In the genomic region with DNA sequence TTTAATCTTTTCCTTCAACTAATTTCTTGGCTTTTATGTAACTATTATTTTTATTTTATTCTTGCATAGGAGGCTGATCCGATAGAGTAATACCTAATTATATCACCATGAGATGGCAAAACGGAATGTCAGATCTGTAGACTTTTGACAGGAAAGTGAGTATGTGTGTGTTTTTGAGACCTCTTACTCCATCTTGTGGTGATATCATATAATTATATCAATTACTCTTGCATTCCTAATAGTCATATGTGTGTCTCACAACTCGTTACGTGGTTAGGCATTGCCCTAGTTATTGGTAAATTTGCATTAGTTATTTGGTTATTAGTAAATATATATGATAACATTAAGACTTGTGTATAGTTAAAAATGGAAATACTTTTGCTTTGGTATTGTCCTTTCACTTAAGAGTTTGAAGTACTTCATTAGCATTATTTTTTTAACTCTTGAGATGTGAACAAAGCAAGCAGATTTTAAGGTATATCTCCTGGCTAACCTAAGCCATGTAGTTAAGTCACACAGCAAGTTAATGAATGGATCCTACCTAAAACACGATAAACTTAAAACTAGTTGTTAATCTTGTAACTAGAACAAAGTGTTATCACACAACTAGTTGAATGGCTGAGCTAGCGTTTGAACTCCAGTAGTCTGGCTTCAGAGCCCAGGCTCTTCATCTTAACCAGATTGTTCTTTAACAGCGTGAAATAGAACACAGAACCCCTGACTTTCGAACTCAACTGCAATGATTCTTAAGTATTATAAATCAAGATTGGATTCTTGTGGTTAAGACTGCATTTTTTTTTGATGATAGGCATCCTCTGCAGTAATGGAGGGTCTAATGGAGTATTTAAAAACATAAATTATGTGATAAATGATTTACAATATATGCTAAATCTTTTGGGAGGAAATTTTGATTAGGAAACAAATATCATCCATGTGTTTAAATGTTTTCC, we compare ENCODE assay signal across 10 cellular contexts.
A peak's percentile ranks its signal among the peaks of the same experiment; 100 is the strongest.
DNase-seq lines count a peak whose midpoint lies in the region; ATAC-seq and TF ChIP-seq lines count a peak whose summit lies in the region.
"Had no signal": no experiment of that assay in that cellular context is flagged by ENCODE, and none has a peak within 500 bp of the region (broad histone marks: within the 10 kb centered on the region; RNA-seq: fewer than 3 reads in every experiment).

No MANE protein-coding gene starts in this region.

- DNase-seq in GM12865 (ENCODE audit: low read depth) (peak; percentile 22), H7 (peak; percentile 15), NCI-H526 (lab: John Stamatoyannopoulos, UW) (peak; percentile 12 to 16), endodermal cell (no peak), retinal pigment epithelial cell (ENCODE audit: low read depth) (peak; percentile 50), suprapubic skin (ENCODE audit: low spot score in 2 of 2) (no peak), substantia nigra (lab: John Stamatoyannopoulos, UW) (no peak)
- DNase-seq: activated B cell treated with CpG ODN at 0.5 μM for 24 hours had no signal

- peaks cover 3% of the 10 kb centered on the region for H3K36me3 Mint-ChIP-seq in endodermal cell (ENCODE audit: low read depth)

- WGBS in endodermal cell (ENCODE audit: insufficient coverage in 1 of 2, insufficient read length in 1 of 2), 2 experiments = 72 to 85% methylated on average over 3 to 8 of the region's 8 CpGs
- 34% methylated on average over 8 of the region's 8 CpGs for WGBS in suprapubic skin

- H3K4me1 Mint-ChIP-seq in endodermal cell = no peaks in the 10 kb centered on the region
- H3K4me1 Mint-ChIP-seq: activated B cell treated with CpG ODN at 0.5 μM for 24 hours had no signal

- H3K36me3 ChIP-seq in H7 (replicated peaks; ENCODE audit: control insufficient read depth, insufficient read depth, low read length) (no peaks in the 10 kb centered on the region), endodermal cell (ENCODE audit: control insufficient read depth, insufficient read depth, low read length) (peaks cover 6% of the 10 kb centered on the region), suprapubic skin (no peaks in the 10 kb centered on the region)

- no peak for TF ChIP-seq POLR2A in suprapubic skin (IDR thresholded peaks at IDR 0.05)

- H3K4me3 Mint-ChIP-seq in endodermal cell = no peak overlapping the region
- H3K4me3 Mint-ChIP-seq: activated B cell treated with CpG ODN at 0.5 μM for 24 hours had no signal

- no peak for TF ChIP-seq EP300 in suprapubic skin (IDR thresholded peaks at IDR 0.05)

- H3K4me3 ChIP-seq in GM12865 (ENCODE audit: low read depth, low read length) (no peak overlapping the region), H7 (ENCODE audit: insufficient read depth, low read depth, low read length) (no peak overlapping the region), endodermal cell (ENCODE audit: low read length) (no peak overlapping the region), retinal pigment epithelial cell (ENCODE audit: low read length) (no peak overlapping the region), suprapubic skin (no peak overlapping the region)
- H3K4me3 ChIP-seq: skin epidermis had no signal

- peak; percentile 30 for TF ChIP-seq CTCF in GM12865 (IDR thresholded peaks at IDR 0.05; ENCODE audit: insufficient read depth, low read depth, low read length, missing control alignments)
- peak; percentile 56 for TF ChIP-seq CTCF in endodermal cell (conservative IDR thresholded peaks at IDR 0.05)
- TF ChIP-seq CTCF in retinal pigment epithelial cell (conservative IDR thresholded peaks at IDR 0.05; ENCODE audit: low read depth, low read length) = peak; percentile 31
- no peak for TF ChIP-seq CTCF in suprapubic skin (IDR thresholded peaks at IDR 0.05)

- no peaks in the 10 kb centered on the region for H3K9me3 ChIP-seq in endodermal cell (ENCODE audit: control insufficient read depth, low read length)
- H3K9me3 ChIP-seq in suprapubic skin = no peaks in the 10 kb centered on the region

- H3K27me3 ChIP-seq in H7 (ENCODE audit: control insufficient read depth, insufficient read depth, low read length) (no peaks in the 10 kb centered on the region), endodermal cell (ENCODE audit: control insufficient read depth, insufficient read depth, low read length, poor library complexity, severe bottlenecking) (no peaks in the 10 kb centered on the region), suprapubic skin (no peaks in the 10 kb centered on the region)

- no peak overlapping the region for H3K9ac ChIP-seq in endodermal cell (ENCODE audit: extremely low read depth, low read length, poor library complexity, severe bottlenecking)

- H3K9me3 Mint-ChIP-seq in endodermal cell = no peaks in the 10 kb centered on the region
- H3K9me3 Mint-ChIP-seq: activated B cell treated with CpG ODN at 0.5 μM for 24 hours had no signal

- no peak for ATAC-seq in GM21737 (IDR thresholded peaks at IDR 0.05; ENCODE audit: unreplicated experiment)

- H3K27me3 Mint-ChIP-seq in endodermal cell (ENCODE audit: insufficient read depth) = no peaks in the 10 kb centered on the region
- H3K27me3 Mint-ChIP-seq: activated B cell treated with CpG ODN at 0.5 μM for 24 hours had no signal

- H3K4me1 ChIP-seq in endodermal cell (ENCODE audit: control insufficient read depth, insufficient read depth, low read length) (no peaks in the 10 kb centered on the region), suprapubic skin (no peaks in the 10 kb centered on the region)

- H3K27ac ChIP-seq in endodermal cell (ENCODE audit: low read depth, low read length) = no peak overlapping the region
- H3K27ac ChIP-seq in suprapubic skin = no peak overlapping the region
- no peak overlapping the region for H3K27ac ChIP-seq in substantia nigra (ENCODE audit: low read depth, low read length, poor library complexity, severe bottlenecking)
- H3K27ac ChIP-seq: skin epidermis had no signal

- no peak overlapping the region for H3K27ac Mint-ChIP-seq in endodermal cell
- H3K27ac Mint-ChIP-seq: activated B cell treated with CpG ODN at 0.5 μM for 24 hours had no signal

Comparison
In these comparisons a context has a peak if more than half of its experiments do, and no peak if none do; other contexts are left out.
1. DNase-seq: peak in GM12865 (single experiment), H7 (single experiment), NCI-H526 (2 of 2) and retinal pigment epithelial cell (single experiment); none in endodermal cell (single experiment), suprapubic skin (0 of 2) and substantia nigra (0 of 49).
2. CTCF ChIP-seq: peak in GM12865 (single experiment), endodermal cell (single experiment) and retinal pigment epithelial cell (single experiment); none in suprapubic skin (0 of 2).